Comparison of ENCODE assay signal across 1 cellular context in genomic region chr9:133489253-133490190, GRCh38.
A peak's percentile ranks its signal among the peaks of the same experiment; 100 is the strongest.
TF ChIP-seq lines count a peak whose summit lies in the region.

No MANE protein-coding gene starts in this region.

TF ChIP-seq in GM12878, 131 proteins besides CTCF, POLR2A, EP300 and RAD21:
- TF ChIP-seq BCL3 (IDR thresholded peaks at IDR 0.05; ENCODE audit: borderline replicate concordance, insufficient read depth, low read depth, low read length, poor library complexity, severe bottlenecking), result peak; percentile 59
- TF ChIP-seq HDAC6 (IDR thresholded peaks at IDR 0.05; ENCODE audit: unreplicated experiment), result no peak
